ENCODE assay signal across 29 cellular contexts in the genomic region with DNA sequence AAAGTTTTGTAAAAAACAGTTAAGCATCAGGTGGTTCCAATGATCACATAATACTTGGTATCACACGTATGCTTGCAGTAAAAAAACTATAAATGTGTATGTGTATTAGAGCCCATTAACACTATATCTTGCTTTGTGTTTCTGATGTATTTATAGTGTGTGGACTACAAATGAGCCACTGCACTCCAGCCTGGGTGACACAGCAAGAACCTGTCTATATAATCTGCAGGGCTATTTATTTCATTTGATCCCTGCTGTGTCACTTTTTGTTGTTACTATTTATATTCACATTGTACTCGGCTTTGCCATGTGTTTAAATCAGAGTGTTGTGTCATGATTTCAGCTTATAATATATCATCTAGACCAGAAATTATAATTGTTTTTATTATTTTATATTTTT.
"Had no signal": no experiment of that assay in that cellular context is flagged by ENCODE, and none has a peak within 500 bp of the region (broad histone marks: within the 10 kb centered on the region; RNA-seq: fewer than 3 reads in every experiment).

No MANE protein-coding gene starts in this region.

- DNase-seq: activated CD4-positive, alpha-beta T cell treated with anti-CD3 and anti-CD28 coated beads, Interleukin-2, amount 10 ng/mL, durations not matched to agents 24 days and 14 days; activated CD4-positive, alpha-beta T cell treated with anti-CD3 and anti-CD28 coated beads, Interleukin-2, amount 50 U/mL, for 4 hours; activated CD8-positive, alpha-beta T cell treated with anti-CD3 and anti-CD28 coated beads for 36 hours; activated effector memory CD4-positive, alpha-beta T cell treated with anti-CD3 and anti-CD28 coated beads, Interleukin-2, amount 50 U/mL, for 16 hours; activated naive CD4-positive, alpha-beta T cell; activated naive CD4-positive, alpha-beta T cell treated with anti-CD3 and anti-CD28 coated beads, Interleukin-2, amount 50 U/mL, for 16 hours; activated naive CD8-positive, alpha-beta T cell treated with anti-CD3 and anti-CD28 coated beads for 36 hours; activated T-cell treated with anti-CD3 and anti-CD28 coated beads, Interleukin-2, amount 50 U/mL, for 1 hour; activated T-cell treated with anti-CD3 and anti-CD28 coated beads, Interleukin-2, amount 50 U/mL, for 72 hours; amniotic stem cell; aorta; brain microvascular endothelial cell; central memory CD4-positive, alpha-beta T cell; MM.1S; MV-4-11; NCI-H1092; NCI-H1694 treated with DMSO at 0.1 percent for 48 hours; NCI-H2029; NCI-H345; NCI-H524 treated with DMSO at 0.1 percent for 48 hours; NCI-H774; RPMI8226; SHP77 treated with DMSO at 0.1 percent for 48 hours; SW 1271; T-helper 1 cell; T-helper 2 cell; T-helper 9 cell had no signal

- H3K4me1 ChIP-seq: SJSA1 had no signal

- H3K4me2 ChIP-seq: KMS-11 had no signal

- H3K27ac ChIP-seq: brain microvascular endothelial cell, KMS-11, SJSA1 had no signal

- H3K27me3 ChIP-seq: brain microvascular endothelial cell, SJSA1 had no signal

- H3K36me3 ChIP-seq: brain microvascular endothelial cell, SJSA1 had no signal

- H3K9ac ChIP-seq: KMS-11 had no signal

- H3K9me3 ChIP-seq: SJSA1 had no signal

- H3K4me3 ChIP-seq: SJSA1 had no signal
